In genomic region chr22:50562523-50563409, GRCh38 we compare ENCODE assay signal across 8 cellular contexts. TPM values are rescaled to one million over a fixed set of nuclear protein-coding genes. Genes with fewer than 3 reads are reported as not detected.
A peak's percentile ranks its signal among the peaks of the same experiment; 100 is the strongest.
DNase-seq lines count a peak whose midpoint lies in the region; ATAC-seq, FAIRE-seq and TF ChIP-seq lines count a peak whose summit lies in the region.

SYCE3 (minus strand) TSS chr22:50562919; CDS start chr22:50556405, 6,514 bp downstream.

- H3F3A ChIP-seq in Loucy (ENCODE audit: low read depth): no peaks in the 10 kb centered on the region

- H3K9me3 ChIP-seq in ES-I3 (ENCODE audit: control insufficient read depth, insufficient read depth, low read length) (no peaks in the 10 kb centered on the region), Loucy (ENCODE audit: insufficient read depth, low read depth, low read length) (no peaks in the 10 kb centered on the region), RWPE2 (ENCODE audit: severe bottlenecking) (no peaks in the 10 kb centered on the region), stomach smooth muscle (ENCODE audit: control insufficient read depth in 2 of 2, low read length in 2 of 2) (no peaks in the 10 kb centered on the region)

- FAIRE-seq in H54 (lab: Jason Lieb, UNC): peak; percentile 15

- H3K27ac Mint-ChIP-seq in neural crest cell (ENCODE audit: unreplicated experiment): no peak within 1 kb of the TSS

- no peaks in the 10 kb centered on the region for H3K79me2 ChIP-seq in Loucy (ENCODE audit: insufficient read depth, low read length)

- no peaks in the 10 kb centered on the region for H3K9me2 ChIP-seq in Loucy (replicated peaks; ENCODE audit: low read depth, low read length)

- no peaks in the 10 kb centered on the region for H3K9me3 Mint-ChIP-seq in neural crest cell

- TF ChIP-seq POLR2A in H54 (IDR thresholded peaks at IDR 0.05; ENCODE audit: low read depth, low read length): peak; percentile 19; the same call in 1 of the 2 replicates

- H3K36me3 ChIP-seq in ES-I3 (ENCODE audit: insufficient read depth, low read length) (peaks cover 2% of the 10 kb centered on the region; the same call in 1 of the 2 replicates), Loucy (ENCODE audit: insufficient read depth, low read length) (no peaks in the 10 kb centered on the region), RWPE2 (ENCODE audit: low read depth) (no peaks in the 10 kb centered on the region), stomach smooth muscle (ENCODE audit: control insufficient read depth in 2 of 2, insufficient read depth in 2 of 2, low read length in 2 of 2) (no peaks in the 10 kb centered on the region)

- TF ChIP-seq CTCF in Loucy (conservative IDR thresholded peaks at IDR 0.05; ENCODE audit: low read length) (peak; percentile 70), RWPE2 (IDR thresholded peaks at IDR 0.05; ENCODE audit: poor library complexity, severe bottlenecking) (peak; percentile 86), fibroblast of villous mesenchyme (IDR thresholded peaks at IDR 0.05; ENCODE audit: insufficient read depth, low read depth, low read length) (peak; percentile 86), neural crest cell (conservative IDR thresholded peaks at IDR 0.05) (peak; percentile 97)

- peaks cover 16% of the 10 kb centered on the region for H3K4me1 Mint-ChIP-seq in neural crest cell

- H4K20me1 ChIP-seq in Loucy (ENCODE audit: insufficient read depth, low read length, poor library complexity, severe bottlenecking): no peaks in the 10 kb centered on the region

- H3K27me3 ChIP-seq in Loucy (ENCODE audit: insufficient read depth, low read length, poor library complexity, severe bottlenecking) (no peaks in the 10 kb centered on the region), RWPE2 (ENCODE audit: insufficient read depth, poor library complexity, severe bottlenecking) (no peaks in the 10 kb centered on the region), stomach smooth muscle (ENCODE audit: control insufficient read depth in 1 of 2, insufficient read depth in 2 of 2, low read length in 2 of 2) (peaks cover 0 to 1% of the 10 kb centered on the region in 2 donors)

- peaks cover 43% of the 10 kb centered on the region for H3K27me3 Mint-ChIP-seq in neural crest cell (ENCODE audit: low read depth)

- H3K4me3 Mint-ChIP-seq in neural crest cell: peak within 1 kb of the TSS; percentile 98

- peak; percentile 94 for ATAC-seq in RWPE2 (ENCODE audit: low read depth)

- peak within 1 kb of the TSS; percentile 83 for H3K4me2 ChIP-seq in Loucy (ENCODE audit: low read depth, low read length, poor library complexity, severe bottlenecking)

- DNase-seq in H54 (ENCODE audit: insufficient read length, low spot score) (peak; percentile 70), RWPE2 (ENCODE audit: low spot score) (peak; percentile 98), fibroblast of villous mesenchyme (ENCODE audit: low read depth) (peak; percentile 89), neural crest cell (ENCODE audit: low read depth, low spot score) (peak; percentile 99)
- peak; percentile 99 for DNase-seq in activated effector memory CD4-positive, alpha-beta T cell treated with anti-CD3 and anti-CD28 coated beads, Interleukin-2, amount 50 U/mL, for 16 hours

- H2AFZ ChIP-seq in Loucy (ENCODE audit: low read length): peak within 1 kb of the TSS; percentile 77

- H3K36me3 Mint-ChIP-seq in neural crest cell (ENCODE audit: low read depth): no peaks in the 10 kb centered on the region

- H3K27ac ChIP-seq in RWPE2 (ENCODE audit: poor library complexity, severe bottlenecking) (no peak within 1 kb of the TSS), stomach smooth muscle (ENCODE audit: low read length) (no peak within 1 kb of the TSS)

- H3K9ac ChIP-seq in ES-I3 (ENCODE audit: low read depth, low read length): peak within 1 kb of the TSS; percentile 82
- H3K9ac ChIP-seq in Loucy (ENCODE audit: low read depth, low read length, poor library complexity, severe bottlenecking): peak within 1 kb of the TSS; percentile 28
- peak within 1 kb of the TSS; percentile 65 to 80 for H3K9ac ChIP-seq in stomach smooth muscle (ENCODE audit: low read length in 2 of 2)

- H3K4me1 ChIP-seq in ES-I3 (ENCODE audit: insufficient read depth, low read length): no peaks in the 10 kb centered on the region
- H3K4me1 ChIP-seq in Loucy (ENCODE audit: insufficient read depth, low read length, poor library complexity, severe bottlenecking): peaks cover 10% of the 10 kb centered on the region
- H3K4me1 ChIP-seq in RWPE2 (ENCODE audit: insufficient read depth, poor library complexity, severe bottlenecking): no peaks in the 10 kb centered on the region
- H3K4me1 ChIP-seq in stomach smooth muscle (ENCODE audit: control insufficient read depth, insufficient read depth, low read length): peaks cover 10% of the 10 kb centered on the region

- peak within 1 kb of the TSS; percentile 73 for H3K4me3 ChIP-seq in Loucy (ENCODE audit: low read length, poor library complexity, severe bottlenecking)
- peak within 1 kb of the TSS; percentile 39 for H3K4me3 ChIP-seq in RWPE2 (ENCODE audit: severe bottlenecking)
- H3K4me3 ChIP-seq in fibroblast of villous mesenchyme (ENCODE audit: low read depth, low read length): peak within 1 kb of the TSS; percentile 71
- H3K4me3 ChIP-seq in stomach smooth muscle (ENCODE audit: low read length in 2 of 2): peak within 1 kb of the TSS; percentile 76 to 92

RNA-seq across cellular contexts. Expression of gene SYCE3, which starts in this region (rescaled TPM):
- total RNA-seq in fibroblast of villous mesenchyme: not detected in 2 replicates
- total RNA-seq in neural crest cell: not detected in 2 replicates

Comparison
In these comparisons a context has a peak if more than half of its experiments do, and no peak if none do; other contexts are left out.
1. Peak in DNase-seq and H3K4me3 ChIP-seq in fibroblast of villous mesenchyme; RNA of the gene not detected or under 1 TPM.
2. Peak in DNase-seq in neural crest cell; RNA of the gene not detected or under 1 TPM.
3. H3K9ac ChIP-seq: peak in every context shown above with its lines; median percentile 82 in ES-I3; 72 in stomach smooth muscle; 28 in Loucy.